Comparison of ENCODE assay signal across 1 cellular context in the genomic region with DNA sequence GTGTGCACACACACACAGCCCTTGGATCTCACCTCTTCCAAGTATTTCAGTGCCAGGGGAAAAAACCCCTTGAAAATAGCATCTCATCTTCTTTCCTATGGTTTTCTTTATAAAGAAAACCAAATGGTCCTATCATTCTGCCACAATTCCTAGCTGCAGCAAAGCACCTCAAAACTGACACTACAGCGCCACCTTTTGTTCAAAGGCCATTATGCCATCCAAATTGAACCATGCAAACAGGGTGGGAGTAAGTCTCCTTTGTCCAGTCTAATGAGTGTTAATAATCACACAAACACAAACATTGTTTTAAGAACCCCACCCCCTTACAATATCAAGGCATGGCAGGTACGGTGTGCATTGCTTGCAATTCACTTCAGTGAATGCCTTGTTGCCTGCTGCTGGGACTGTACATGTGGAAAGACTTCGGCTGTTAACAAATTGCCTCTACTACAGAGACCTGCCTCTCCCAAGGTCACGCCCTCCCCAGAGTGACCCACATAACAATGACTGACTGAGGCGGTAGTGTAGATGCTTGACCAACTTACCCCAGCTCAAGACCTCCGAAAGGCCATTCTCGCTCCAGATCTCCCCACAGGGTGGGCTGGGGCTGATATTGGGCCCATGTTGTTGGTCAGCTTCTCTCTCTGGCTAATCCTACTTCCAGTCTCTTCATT.
TF ChIP-seq lines count a peak whose summit lies in the region.

No MANE protein-coding gene starts in this region.

TF ChIP-seq in HCT116, 20 proteins besides CTCF, POLR2A, EP300 and RAD21 (continued from another document):
- TF ChIP-seq, protein P1, sequence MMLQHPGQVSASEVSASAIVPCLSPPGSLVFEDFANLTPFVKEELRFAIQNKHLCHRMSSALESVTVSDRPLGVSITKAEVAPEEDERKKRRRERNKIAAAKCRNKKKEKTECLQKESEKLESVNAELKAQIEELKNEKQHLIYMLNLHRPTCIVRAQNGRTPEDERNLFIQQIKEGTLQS (IDR thresholded peaks at IDR 0.05): no peak
TF ChIP-seq in HCT116: peak in this region for 0.
